In genomic region chr20:62929051-62929538, GRCh38 we compare ENCODE assay signal across 8 cellular contexts. TPM values are rescaled to one million over a fixed set of nuclear protein-coding genes. Genes with fewer than 3 reads are reported as not detected.
DNase-seq lines count a peak whose midpoint lies in the region; ATAC-seq, FAIRE-seq and TF ChIP-seq lines count a peak whose summit lies in the region.

No MANE protein-coding gene starts in this region.

- no peak for FAIRE-seq in GM19239 (lab: Jason Lieb, UNC)

- ATAC-seq in GM18498 (IDR thresholded peaks at IDR 0.05; ENCODE audit: unreplicated experiment) (no peak), GM19463 (IDR thresholded peaks at IDR 0.05; ENCODE audit: unreplicated experiment) (no peak)

- peak overlapping the region; percentile 90 to 97 (median 93) for H3K4me3 Mint-ChIP-seq in immature natural killer cell

- peak overlapping the region; percentile 73 to 96 (median 94) for H3K27ac Mint-ChIP-seq in immature natural killer cell

- H3K36me3 Mint-ChIP-seq in immature natural killer cell, result peaks cover 0 to 3% (median 0%) of the 10 kb centered on the region in 3 donors

- peak; percentile 65 for DNase-seq in GM19239 (ENCODE audit: insufficient read length, low spot score)
- DNase-seq in central memory CD4-positive, alpha-beta T cell, result peak; percentile 43
- peak; percentile 45 to 54 (median 51) for DNase-seq in immature natural killer cell
- peak; percentile 38 to 49 for DNase-seq in stimulated activated CD4-positive, alpha-beta T cell treated with anti-CD3 and anti-CD28 coated beads, Interleukin-1b, Interleukin-23, amount 100 ng/mL, for 4 hours (ENCODE audit: low read depth in 2 of 2)
- no peak for DNase-seq in NCI-H2196 treated with DMSO at 0.1 percent for 48 hours (lab: John Stamatoyannopoulos, UW; ENCODE audit: unreplicated experiment)

- no peak for TF ChIP-seq CTCF in VCaP (conservative IDR thresholded peaks at IDR 0.05)

- H3K4me1 Mint-ChIP-seq in immature natural killer cell, result peaks cover 55 to 66% of the 10 kb centered on the region in 2 donors

- peaks cover 2 to 18% (median 8%) of the 10 kb centered on the region in 3 donors for H3K27me3 Mint-ChIP-seq in immature natural killer cell (ENCODE audit: low read depth in 3 of 3)

- H3K27ac ChIP-seq in VCaP, result peak overlapping the region; percentile 77

- H3K9me3 Mint-ChIP-seq in immature natural killer cell, result no peaks in the 10 kb centered on the region

RNA-seq across cellular contexts. Expression of gene DIDO1, which starts 2.8 kb away (rescaled TPM):
- 10 to 100 TPM; 23.1 to 48.8 (median 37.7) TPM for polyA plus RNA-seq in immature natural killer cell

RNA-seq across cellular contexts. Expression of gene GID8, which starts 8.9 kb away (rescaled TPM):
- polyA plus RNA-seq in immature natural killer cell, result 10 to 100 TPM; 20.7 to 26.8 (median 21.3) TPM

RNA-seq across cellular contexts. Expression of gene SLC17A9, which starts 23.4 kb away (rescaled TPM):
- 1 to 10 TPM in 2 of 3 donors, under 1 TPM in 1; 0.95 to 3.5 (median 2.0) TPM for polyA plus RNA-seq in immature natural killer cell
